Comparison of ENCODE assay signal across 17 cellular contexts in genomic region chr10:102581401-102581800, GRCh38.
DNase-seq lines count a peak whose midpoint lies in the region; ATAC-seq and TF ChIP-seq lines count a peak whose summit lies in the region.
"Had no signal": no experiment of that assay in that cellular context is flagged by ENCODE, and none has a peak within 500 bp of the region (broad histone marks: within the 10 kb centered on the region; RNA-seq: fewer than 3 reads in every experiment).

No MANE protein-coding gene starts in this region.

- no TSS peak for BruUV-seq in mammary epithelial cell (replicated peaks; lab: Mats Ljungman, UMichigan)

- no peaks in the 10 kb centered on the region for H3K79me2 ChIP-seq in mammary epithelial cell (ENCODE audit: insufficient read depth, low read length)

- H3K27ac Mint-ChIP-seq in brain, result peak overlapping the region in 4 of 5 experiments; percentile 21 to 81 (median 62)
- peak overlapping the region in 6 of 10 donors; percentile 14 to 82 (median 51) for H3K27ac Mint-ChIP-seq in naive thymus-derived CD8-positive, alpha-beta T cell

- no peak overlapping the region for H2AFZ ChIP-seq in mammary epithelial cell (ENCODE audit: low read depth, low read length)

- POLR2A ChIA-PET in naive thymus-derived CD8-positive, alpha-beta T cell (lab: Charles Lee), result no interaction called here

- H3K27ac ChIP-seq in breast epithelium (peak overlapping the region; percentile 31 to 50), mammary epithelial cell (ENCODE audit: insufficient read depth, low read depth, low read length) (no peak overlapping the region), tibial nerve (peak overlapping the region in 3 of 4 donors; percentile 40 to 82 (median 79))

- H3K9me3 ChIP-seq in breast epithelium, result no peaks in the 10 kb centered on the region
- H3K9me3 ChIP-seq in mammary epithelial cell (replicated peaks; ENCODE audit: insufficient read depth, low read length), result no peaks in the 10 kb centered on the region
- H3K9me3 ChIP-seq in tibial nerve, result no peaks in the 10 kb centered on the region
- H3K9me3 ChIP-seq: Caco-2, HAP-1, MG63 had no signal

- no peaks in the 10 kb centered on the region for H3K36me3 Mint-ChIP-seq in brain
- no peaks in the 10 kb centered on the region for H3K36me3 Mint-ChIP-seq in naive thymus-derived CD8-positive, alpha-beta T cell

- H3K4me1 ChIP-seq in breast epithelium (no peaks in the 10 kb centered on the region), mammary epithelial cell (ENCODE audit: insufficient read depth, low read length) (no peaks in the 10 kb centered on the region), tibial nerve (peaks cover 0 to 58% (median 37%) of the 10 kb centered on the region in 4 donors)
- H3K4me1 ChIP-seq: Caco-2, HAP-1 had no signal

- intact Hi-C loops in breast epithelium (cut with DNase I; ENCODE audit: low total_unique reads) (no loop called here), mammary epithelial cell (cut with micrococcal nuclease) (no loop called here)

- H3K9me3 Mint-ChIP-seq in brain, result no peaks in the 10 kb centered on the region
- H3K9me3 Mint-ChIP-seq in naive thymus-derived CD8-positive, alpha-beta T cell, result no peaks in the 10 kb centered on the region

- H3K27me3 ChIP-seq in breast epithelium (no peaks in the 10 kb centered on the region), mammary epithelial cell (ENCODE audit: insufficient read depth, low read length) (no peaks in the 10 kb centered on the region), tibial nerve (no peaks in the 10 kb centered on the region)
- H3K27me3 ChIP-seq: MG63 had no signal

- no peak for TF ChIP-seq EP300 in tibial nerve (IDR thresholded peaks at IDR 0.05)

- no peak overlapping the region for H3K9ac ChIP-seq in mammary epithelial cell (ENCODE audit: insufficient read depth, low read length)

- ATAC-seq in naive thymus-derived CD8-positive, alpha-beta T cell, result no peak
- no peak for ATAC-seq in HG03354 (IDR thresholded peaks at IDR 0.05; ENCODE audit: poor library complexity, severe bottlenecking, unreplicated experiment)

- TF ChIP-seq CTCF in breast epithelium (IDR thresholded peaks at IDR 0.05), result no peak
- no peak for TF ChIP-seq CTCF in mammary epithelial cell (conservative IDR thresholded peaks at IDR 0.05 in 1 of 2, IDR thresholded peaks at IDR 0.05 in 1 of 2; ENCODE audit: extremely low read depth in 1 of 2, insufficient read depth in 1 of 2, low read depth in 1 of 2, low read length in 2 of 2)
- TF ChIP-seq CTCF in brain (conservative IDR thresholded peaks at IDR 0.05), result no peak
- TF ChIP-seq CTCF in tibial nerve (IDR thresholded peaks at IDR 0.05), result no peak

- no peaks in the 10 kb centered on the region for H3K27me3 Mint-ChIP-seq in brain
- no peaks in the 10 kb centered on the region for H3K27me3 Mint-ChIP-seq in naive thymus-derived CD8-positive, alpha-beta T cell

- peaks cover 57% of the 10 kb centered on the region for H3K4me1 Mint-ChIP-seq in brain
- H3K4me1 Mint-ChIP-seq in naive thymus-derived CD8-positive, alpha-beta T cell, result peaks cover 8 to 11% (median 8%) of the 10 kb centered on the region in 4 donors

- H4K20me1 ChIP-seq in mammary epithelial cell (ENCODE audit: insufficient read depth, low read length), result no peaks in the 10 kb centered on the region

- CTCF ChIA-PET in mammary epithelial cell (lab: Charles Lee; ENCODE audit: low non-redundant PET), result interaction anchor here (0.6 kb wide), 1 partner anchor 198 kb away, joined by 4 read pairs; no protein-coding TSS in a partner anchor

- DNase-seq in breast epithelium (ENCODE audit: low spot score in 2 of 2), result no peak
- no peak for DNase-seq in mammary epithelial cell
- DNase-seq in naive thymus-derived CD8-positive, alpha-beta T cell, result no peak
- no peak for DNase-seq in tibial nerve (ENCODE audit: low spot score in 2 of 2)
- no peak for DNase-seq in SW 1271 (lab: John Stamatoyannopoulos, UW)
- no peak for DNase-seq in H4 (ENCODE audit: low spot score)
- DNase-seq: Caco-2, Karpas-422, MG63, NCI-H1092, NCI-H345, NCI-H526, RPMI8226, SIG-M5 had no signal

- dilution Hi-C loops in mammary epithelial cell (cut with HindIII; ENCODE audit: low sequenced_read_pairs), result no loop called here

- H3K4me3 Mint-ChIP-seq in brain, result no peak overlapping the region
- no peak overlapping the region for H3K4me3 Mint-ChIP-seq in naive thymus-derived CD8-positive, alpha-beta T cell

- no peaks in the 10 kb centered on the region for H3K36me3 ChIP-seq in breast epithelium
- no peaks in the 10 kb centered on the region for H3K36me3 ChIP-seq in mammary epithelial cell (ENCODE audit: insufficient read depth, low read length)
- H3K36me3 ChIP-seq in tibial nerve, result no peaks in the 10 kb centered on the region
- H3K36me3 ChIP-seq: HAP-1, MG63 had no signal

- no peak overlapping the region for H3K4me2 ChIP-seq in mammary epithelial cell (ENCODE audit: insufficient read depth, low read depth, low read length)

- in situ Hi-C loops in mammary epithelial cell (cut with MboI; ENCODE audit: low sequenced_read_pairs in 2 of 2), result loop anchor here in 1 of 2 donors (25.0 kb wide), 1 partner anchor 344 kb away; the partner anchor contains the start of genes ELOVL3, GBF1 and PITX3

- H3K4me3 ChIP-seq in breast epithelium (no peak overlapping the region), mammary epithelial cell (replicated peaks in 1 of 3; ENCODE audit: insufficient read depth in 1 of 3, low read depth in 2 of 3, low read length in 3 of 3) (no peak overlapping the region), tibial nerve (no peak overlapping the region)
- H3K4me3 ChIP-seq: HAP-1, MG63 had no signal

- no peak for TF ChIP-seq POLR2A in breast epithelium (IDR thresholded peaks at IDR 0.05)
- TF ChIP-seq POLR2A in tibial nerve (IDR thresholded peaks at IDR 0.05), result no peak

- WGBS in mammary epithelial cell (ENCODE audit: low coverage, missing lambda C conversion rate), result 64% methylated on average over 8 of the region's 8 CpGs
- 66 to 75% methylated on average over 8 of the region's 8 CpGs for WGBS in tibial nerve, 2 donors
